19 cellular contexts compared by ENCODE assay signal in the genomic region with DNA sequence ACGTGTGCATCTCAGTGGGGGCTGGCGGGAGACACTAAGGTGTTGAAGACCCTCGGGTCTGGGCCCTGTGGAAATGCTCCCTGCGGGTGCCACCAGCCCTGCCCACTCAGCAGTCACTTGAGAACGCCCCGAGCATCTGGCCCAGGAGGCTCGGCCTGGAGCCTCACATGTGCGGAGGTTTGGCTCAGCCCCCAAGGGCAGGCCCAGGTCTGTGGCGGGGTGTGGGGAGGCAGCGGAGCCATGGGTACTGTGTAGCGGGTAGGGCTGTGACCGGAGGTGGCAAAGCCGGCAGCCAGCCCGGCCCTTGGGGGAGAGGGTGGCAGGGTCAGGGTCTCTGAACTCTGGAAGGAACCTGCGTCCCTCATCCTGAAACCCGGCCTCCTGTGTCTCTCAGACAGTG. TPM values are rescaled to one million over a fixed set of nuclear protein-coding genes. Genes with fewer than 3 reads are reported as not detected.
A peak's percentile ranks its signal among the peaks of the same experiment; 100 is the strongest.
DNase-seq lines count a peak whose midpoint lies in the region; ATAC-seq, FAIRE-seq and TF ChIP-seq lines count a peak whose summit lies in the region.
"Had no signal": no experiment of that assay in that cellular context is flagged by ENCODE, and none has a peak within 500 bp of the region (broad histone marks: within the 10 kb centered on the region; RNA-seq: fewer than 3 reads in every experiment).

No MANE protein-coding gene starts in this region.

- no peak overlapping the region for H3K9ac ChIP-seq in BLaER1
- peak overlapping the region in 1 of 11 experiments; percentile 2; a peak in 1 of 22 replicates for H3K9ac ChIP-seq in BLaER1 treated with 17β-estradiol and CSF1 and Interleukin-3, amounts not matched to agents 10 nM and 100 nM
- no peak overlapping the region for H3K9ac ChIP-seq in kidney (ENCODE audit: low read length in 2 of 2)
- H3K9ac ChIP-seq in neuronal stem cell (ENCODE audit: low read depth, low read length, poor library complexity) = no peak overlapping the region

- H3K4me1 ChIP-seq in BLaER1 (peaks cover 80% of the 10 kb centered on the region), kidney (ENCODE audit: control insufficient read depth in 1 of 2, insufficient read depth in 1 of 2, low read depth in 1 of 2, low read length in 2 of 2) (peaks cover 0 to 3% of the 10 kb centered on the region in 2 donors), neuronal stem cell (ENCODE audit: control insufficient read depth in 2 of 2, insufficient read depth in 1 of 2, low read depth in 1 of 2, low read length in 2 of 2) (peaks cover 8 to 13% of the 10 kb centered on the region in 2 donors)
- H3K4me1 ChIP-seq in BLaER1 treated with 17β-estradiol and CSF1 and Interleukin-3, amounts not matched to agents 10 nM and 100 nM = peaks cover 31 to 77% (median 69%) of the 10 kb centered on the region in 10 experiments

- no peaks in the 10 kb centered on the region for H3K36me3 ChIP-seq in BLaER1
- H3K36me3 ChIP-seq in BLaER1 treated with 17β-estradiol and CSF1 and Interleukin-3, amounts not matched to agents 10 nM and 100 nM = no peaks in the 10 kb centered on the region
- peaks cover 0 to 5% of the 10 kb centered on the region in 2 donors for H3K36me3 ChIP-seq in kidney (ENCODE audit: control insufficient read depth in 1 of 2, insufficient read depth in 2 of 2, low read length in 2 of 2)
- peaks cover 10 to 26% of the 10 kb centered on the region in 2 donors for H3K36me3 ChIP-seq in neuronal stem cell (replicated peaks in 1 of 2; ENCODE audit: control insufficient read depth in 2 of 2, insufficient read depth in 2 of 2, low read length in 2 of 2)

- H3K4ac ChIP-seq in neuronal stem cell (ENCODE audit: low read length) = no peak overlapping the region

- H3K27me3 ChIP-seq in BLaER1 = peaks cover 42% of the 10 kb centered on the region
- peaks cover 29 to 79% (median 67%) of the 10 kb centered on the region in 11 experiments for H3K27me3 ChIP-seq in BLaER1 treated with 17β-estradiol and CSF1 and Interleukin-3, amounts not matched to agents 10 nM and 100 nM
- peaks cover 0 to 2% (median 0%) of the 10 kb centered on the region in 3 experiments for H3K27me3 ChIP-seq in neuronal stem cell (ENCODE audit: control insufficient read depth in 3 of 3, insufficient read depth in 3 of 3, low read depth in 1 of 3, low read length in 3 of 3)

- no peak overlapping the region for H4K8ac ChIP-seq in neuronal stem cell (ENCODE audit: low read depth, low read length)

- no peak overlapping the region for H2BK12ac ChIP-seq in neuronal stem cell (ENCODE audit: low read length)

- FAIRE-seq in kidney (lab: Jason Lieb, UNC) = no peak
- FAIRE-seq: GM12891, GM18507 had no signal

- H3K4me3 ChIP-seq in BLaER1 = no peak overlapping the region
- H3K4me3 ChIP-seq in BLaER1 treated with 17β-estradiol and CSF1 and Interleukin-3, amounts not matched to agents 10 nM and 100 nM = no peak overlapping the region
- H3K4me3 ChIP-seq in kidney (ENCODE audit: low read length in 2 of 2) = no peak overlapping the region
- no peak overlapping the region for H3K4me3 ChIP-seq in neuronal stem cell (ENCODE audit: low read length in 2 of 2)

- H3K4me2 ChIP-seq in BLaER1 = peak overlapping the region; percentile 70
- peak overlapping the region in 9 of 11 experiments; percentile 65 to 91 (median 83); a peak in 18 of 22 replicates for H3K4me2 ChIP-seq in BLaER1 treated with 17β-estradiol and CSF1 and Interleukin-3, amounts not matched to agents 10 nM and 100 nM
- no peak overlapping the region for H3K4me2 ChIP-seq in neuronal stem cell (ENCODE audit: insufficient read depth, low read length, poor library complexity, severe bottlenecking)

- no peak overlapping the region for H4K91ac ChIP-seq in neuronal stem cell (ENCODE audit: low read depth, low read length, poor library complexity)

- H2BK15ac ChIP-seq in neuronal stem cell (ENCODE audit: low read length) = no peak overlapping the region

- no CpG with 5 or more reads among the region's 16 CpGs for WGBS in neuronal stem cell (ENCODE audit: extremely low coverage in 2 of 2, insufficient read length in 2 of 2, insufficient replicate concordance in 1 of 2), 2 donors

- intact Hi-C loops in kidney (cut with DNase I) = no loop called here

- H3K27ac ChIP-seq in BLaER1 = no peak overlapping the region
- H3K27ac ChIP-seq in BLaER1 treated with 17β-estradiol and CSF1 and Interleukin-3, amounts not matched to agents 10 nM and 100 nM = peak overlapping the region in 5 of 11 experiments; percentile 29 to 57 (median 48); a peak in 6 of 22 replicates
- no peak overlapping the region for H3K27ac ChIP-seq in kidney (ENCODE audit: low read depth in 2 of 2, low read length in 2 of 2)
- H3K27ac ChIP-seq in neuronal stem cell (replicated peaks; ENCODE audit: low read length) = no peak overlapping the region

- H3K23ac ChIP-seq in neuronal stem cell (ENCODE audit: low read depth, low read length, poor library complexity) = no peak overlapping the region

- TF ChIP-seq CTCF in kidney (IDR thresholded peaks at IDR 0.05; ENCODE audit: borderline replicate concordance, extremely low read depth, insufficient read depth) = no peak

- peak overlapping the region; percentile 87 for H3K18ac ChIP-seq in neuronal stem cell (ENCODE audit: low read length)

- no peak overlapping the region for H2AFZ ChIP-seq in neuronal stem cell (ENCODE audit: low read length)

- H2BK120ac ChIP-seq in neuronal stem cell (ENCODE audit: low read depth, low read length) = no peak overlapping the region

- H3K14ac ChIP-seq in neuronal stem cell (ENCODE audit: low read length) = peak overlapping the region; percentile 84

- peak overlapping the region; percentile 90 for H2AK5ac ChIP-seq in neuronal stem cell (ENCODE audit: low read depth, low read length)

- no peak overlapping the region for H2BK5ac ChIP-seq in neuronal stem cell (ENCODE audit: low read length)

- H3K9me3 ChIP-seq in BLaER1 = no peaks in the 10 kb centered on the region
- H3K9me3 ChIP-seq in BLaER1 treated with 17β-estradiol and CSF1 and Interleukin-3, amounts not matched to agents 10 nM and 100 nM (replicated peaks in 1 of 11) = 0 out of 22 replicates have a peak, but pooled peaks cover 0 to 7% (median 0%) of the 10 kb centered on the region in 11 experiments
- H3K9me3 ChIP-seq in kidney (ENCODE audit: control insufficient read depth in 1 of 2, low read length in 2 of 2) = no peaks in the 10 kb centered on the region
- peaks cover 9 to 16% of the 10 kb centered on the region in 2 donors for H3K9me3 ChIP-seq in neuronal stem cell (replicated peaks in 1 of 2; ENCODE audit: control insufficient read depth in 2 of 2, insufficient read depth in 1 of 2, low read depth in 1 of 2, low read length in 2 of 2)

- no peak for ATAC-seq in HG03097 (IDR thresholded peaks at IDR 0.05; ENCODE audit: low FRiP score, unreplicated experiment)

- peaks cover 46% of the 10 kb centered on the region for H4K20me1 ChIP-seq in BLaER1
- H4K20me1 ChIP-seq in BLaER1 treated with 17β-estradiol and CSF1 and Interleukin-3, amounts not matched to agents 10 nM and 100 nM = peaks cover 0 to 47% (median 10%) of the 10 kb centered on the region in 11 experiments; a peak in 9 of 22 replicates

- DNase-seq in kidney = peak; percentile 71
- no peak for DNase-seq in neuronal stem cell (ENCODE audit: low spot score)
- DNase-seq in putamen (ENCODE audit: low spot score) = no peak
- DNase-seq in NCI-H146 treated with DMSO at 0.1 percent for 48 hours (lab: John Stamatoyannopoulos, UW; ENCODE audit: unreplicated experiment) = no peak
- DNase-seq: Calu3; CD4-positive, alpha-beta T cell; COR-L47; DMS53; DMS79 treated with DMSO at 0.1 percent for 48 hours; GF-D8; GOT3; H7; HCEC 1CT had no signal

- peaks cover 27% of the 10 kb centered on the region for H3K79me1 ChIP-seq in neuronal stem cell (ENCODE audit: low read depth, low read length)

RNA-seq across cellular contexts. Expression of a gene that starts 37.6 kb away (rescaled TPM):
- 61.9 TPM for total RNA-seq in kidney
- polyA plus RNA-seq in kidney (ENCODE audit: insufficient read depth, low read depth, low replicate concordance) = 12.1 TPM
- polyA plus RNA-seq in neuronal stem cell (2013, experiment 1 of 2) = 20.8 TPM
- 20.3 TPM for polyA plus RNA-seq in neuronal stem cell (2013, experiment 2 of 2)
- polyA plus RNA-seq: CD14-positive monocyte had no signal
